1 cellular context compared by ENCODE assay signal in the genomic region with DNA sequence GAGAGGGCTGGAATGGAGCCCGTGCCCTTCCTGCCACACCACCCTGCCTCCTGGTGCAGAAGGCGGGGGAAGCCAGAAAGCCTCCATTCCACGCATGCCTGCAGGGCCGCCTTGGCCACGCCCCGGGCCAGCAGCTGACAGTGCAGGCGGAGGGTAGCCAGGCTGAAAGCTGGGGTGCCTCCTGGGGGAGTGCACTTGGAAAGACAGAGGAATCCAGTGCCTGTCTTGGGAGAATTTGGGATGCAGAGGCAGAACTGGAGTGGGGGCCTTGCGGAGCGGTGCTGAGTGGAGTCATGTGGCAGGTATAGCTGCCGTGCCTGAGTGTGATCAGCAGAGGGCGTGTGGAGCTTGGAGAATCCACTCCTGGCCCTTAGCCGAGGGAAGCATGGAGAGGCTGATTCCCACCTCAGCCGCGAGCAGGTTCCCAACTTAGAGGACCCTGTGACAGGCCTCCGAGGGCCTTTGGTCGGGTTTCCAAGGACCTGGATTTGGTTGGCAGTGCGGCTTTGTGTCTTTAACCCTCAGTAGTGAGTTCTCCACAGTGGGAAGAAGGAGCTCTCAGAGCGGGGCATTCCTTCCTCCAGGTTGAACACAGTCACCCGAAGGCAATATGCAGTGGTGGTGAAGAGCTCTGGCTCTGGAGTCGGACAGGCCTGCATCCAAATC.
TF ChIP-seq lines count a peak whose summit lies in the region.

No MANE protein-coding gene starts in this region.

TF ChIP-seq in HepG2, 621 proteins besides CTCF, POLR2A, EP300 and RAD21 (continued from another document and continues in another):
- TF ChIP-seq, protein P1, sequence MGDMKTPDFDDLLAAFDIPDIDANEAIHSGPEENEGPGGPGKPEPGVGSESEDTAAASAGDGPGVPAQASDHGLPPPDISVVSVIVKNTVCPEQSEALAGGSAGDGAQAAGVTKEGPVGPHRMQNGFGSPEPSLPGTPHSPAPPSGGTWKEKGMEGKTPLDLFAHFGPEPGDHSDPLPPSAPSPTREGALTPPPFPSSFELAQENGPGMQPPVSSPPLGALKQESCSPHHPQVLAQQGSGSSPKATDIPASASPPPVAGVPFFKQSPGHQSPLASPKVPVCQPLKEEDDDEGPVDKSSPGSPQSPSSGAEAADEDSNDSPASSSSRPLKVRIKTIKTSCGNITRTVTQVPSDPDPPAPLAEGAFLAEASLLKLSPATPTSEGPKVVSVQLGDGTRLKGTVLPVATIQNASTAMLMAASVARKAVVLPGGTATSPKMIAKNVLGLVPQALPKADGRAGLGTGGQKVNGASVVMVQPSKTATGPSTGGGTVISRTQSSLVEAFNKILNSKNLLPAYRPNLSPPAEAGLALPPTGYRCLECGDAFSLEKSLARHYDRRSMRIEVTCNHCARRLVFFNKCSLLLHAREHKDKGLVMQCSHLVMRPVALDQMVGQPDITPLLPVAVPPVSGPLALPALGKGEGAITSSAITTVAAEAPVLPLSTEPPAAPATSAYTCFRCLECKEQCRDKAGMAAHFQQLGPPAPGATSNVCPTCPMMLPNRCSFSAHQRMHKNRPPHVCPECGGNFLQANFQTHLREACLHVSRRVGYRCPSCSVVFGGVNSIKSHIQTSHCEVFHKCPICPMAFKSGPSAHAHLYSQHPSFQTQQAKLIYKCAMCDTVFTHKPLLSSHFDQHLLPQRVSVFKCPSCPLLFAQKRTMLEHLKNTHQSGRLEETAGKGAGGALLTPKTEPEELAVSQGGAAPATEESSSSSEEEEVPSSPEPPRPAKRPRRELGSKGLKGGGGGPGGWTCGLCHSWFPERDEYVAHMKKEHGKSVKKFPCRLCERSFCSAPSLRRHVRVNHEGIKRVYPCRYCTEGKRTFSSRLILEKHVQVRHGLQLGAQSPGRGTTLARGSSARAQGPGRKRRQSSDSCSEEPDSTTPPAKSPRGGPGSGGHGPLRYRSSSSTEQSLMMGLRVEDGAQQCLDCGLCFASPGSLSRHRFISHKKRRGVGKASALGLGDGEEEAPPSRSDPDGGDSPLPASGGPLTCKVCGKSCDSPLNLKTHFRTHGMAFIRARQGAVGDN (CRISPR knock-in tag; IDR thresholded peaks at IDR 0.05): peak; percentile 70
- TF ChIP-seq MED13 (CRISPR knock-in tag; IDR thresholded peaks at IDR 0.05): no peak
- TF ChIP-seq ELF3 (CRISPR knock-in tag; IDR thresholded peaks at IDR 0.05): peak; percentile 31; the same call in 1 of the 2 replicates
- TF ChIP-seq FLYWCH1 (CRISPR knock-in tag; IDR thresholded peaks at IDR 0.05): no peak
- no peak for TF ChIP-seq ZNF558 (CRISPR knock-in tag; IDR thresholded peaks at IDR 0.05; ENCODE audit: borderline replicate concordance)
- no peak for TF ChIP-seq ZFP62 (CRISPR knock-in tag; IDR thresholded peaks at IDR 0.05)
- no peak for TF ChIP-seq YEATS2 (CRISPR knock-in tag; IDR thresholded peaks at IDR 0.05; ENCODE audit: borderline replicate concordance)
- TF ChIP-seq, protein P2, sequence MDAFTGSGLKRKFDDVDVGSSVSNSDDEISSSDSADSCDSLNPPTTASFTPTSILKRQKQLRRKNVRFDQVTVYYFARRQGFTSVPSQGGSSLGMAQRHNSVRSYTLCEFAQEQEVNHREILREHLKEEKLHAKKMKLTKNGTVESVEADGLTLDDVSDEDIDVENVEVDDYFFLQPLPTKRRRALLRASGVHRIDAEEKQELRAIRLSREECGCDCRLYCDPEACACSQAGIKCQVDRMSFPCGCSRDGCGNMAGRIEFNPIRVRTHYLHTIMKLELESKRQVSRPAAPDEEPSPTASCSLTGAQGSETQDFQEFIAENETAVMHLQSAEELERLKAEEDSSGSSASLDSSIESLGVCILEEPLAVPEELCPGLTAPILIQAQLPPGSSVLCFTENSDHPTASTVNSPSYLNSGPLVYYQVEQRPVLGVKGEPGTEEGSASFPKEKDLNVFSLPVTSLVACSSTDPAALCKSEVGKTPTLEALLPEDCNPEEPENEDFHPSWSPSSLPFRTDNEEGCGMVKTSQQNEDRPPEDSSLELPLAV (CRISPR knock-in tag; conservative IDR thresholded peaks at IDR 0.05; ENCODE audit: low read depth): no peak
- TF ChIP-seq, protein P3, sequence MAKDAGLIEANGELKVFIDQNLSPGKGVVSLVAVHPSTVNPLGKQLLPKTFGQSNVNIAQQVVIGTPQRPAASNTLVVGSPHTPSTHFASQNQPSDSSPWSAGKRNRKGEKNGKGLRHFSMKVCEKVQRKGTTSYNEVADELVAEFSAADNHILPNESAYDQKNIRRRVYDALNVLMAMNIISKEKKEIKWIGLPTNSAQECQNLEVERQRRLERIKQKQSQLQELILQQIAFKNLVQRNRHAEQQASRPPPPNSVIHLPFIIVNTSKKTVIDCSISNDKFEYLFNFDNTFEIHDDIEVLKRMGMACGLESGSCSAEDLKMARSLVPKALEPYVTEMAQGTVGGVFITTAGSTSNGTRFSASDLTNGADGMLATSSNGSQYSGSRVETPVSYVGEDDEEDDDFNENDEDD (CRISPR knock-in tag; IDR thresholded peaks at IDR 0.05; ENCODE audit: borderline replicate concordance): no peak
- TF ChIP-seq TBX3 (IDR thresholded peaks at IDR 0.05; ENCODE audit: borderline replicate concordance): no peak
- no peak for TF ChIP-seq ZNF761 (CRISPR knock-in tag; conservative IDR thresholded peaks at IDR 0.05)
- no peak for TF ChIP-seq ARNT (IDR thresholded peaks at IDR 0.05)
- TF ChIP-seq CBX1 (IDR thresholded peaks at IDR 0.05; ENCODE audit: low read depth): no peak
- TF ChIP-seq ZNF777 (CRISPR knock-in tag; IDR thresholded peaks at IDR 0.05): peak; percentile 47; the same call in 1 of the 2 replicates
- no peak for TF ChIP-seq FOXJ3 (CRISPR knock-in tag; IDR thresholded peaks at IDR 0.05; ENCODE audit: borderline replicate concordance)
- TF ChIP-seq, protein P4, sequence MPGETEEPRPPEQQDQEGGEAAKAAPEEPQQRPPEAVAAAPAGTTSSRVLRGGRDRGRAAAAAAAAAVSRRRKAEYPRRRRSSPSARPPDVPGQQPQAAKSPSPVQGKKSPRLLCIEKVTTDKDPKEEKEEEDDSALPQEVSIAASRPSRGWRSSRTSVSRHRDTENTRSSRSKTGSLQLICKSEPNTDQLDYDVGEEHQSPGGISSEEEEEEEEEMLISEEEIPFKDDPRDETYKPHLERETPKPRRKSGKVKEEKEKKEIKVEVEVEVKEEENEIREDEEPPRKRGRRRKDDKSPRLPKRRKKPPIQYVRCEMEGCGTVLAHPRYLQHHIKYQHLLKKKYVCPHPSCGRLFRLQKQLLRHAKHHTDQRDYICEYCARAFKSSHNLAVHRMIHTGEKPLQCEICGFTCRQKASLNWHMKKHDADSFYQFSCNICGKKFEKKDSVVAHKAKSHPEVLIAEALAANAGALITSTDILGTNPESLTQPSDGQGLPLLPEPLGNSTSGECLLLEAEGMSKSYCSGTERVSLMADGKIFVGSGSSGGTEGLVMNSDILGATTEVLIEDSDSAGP (CRISPR knock-in tag; IDR thresholded peaks at IDR 0.05; ENCODE audit: borderline replicate concordance): peak; percentile 67; the same call in 1 of the 2 replicates
- no peak for TF ChIP-seq IRX3 (CRISPR knock-in tag; IDR thresholded peaks at IDR 0.05; ENCODE audit: borderline replicate concordance, low read depth)
- no peak for TF ChIP-seq MEF2D (CRISPR knock-in tag; IDR thresholded peaks at IDR 0.05)
- no peak for TF ChIP-seq KDM4B (CRISPR knock-in tag; IDR thresholded peaks at IDR 0.05)
- no peak for TF ChIP-seq TGIF2 (CRISPR knock-in tag; IDR thresholded peaks at IDR 0.05)
- TF ChIP-seq SMAD1 (CRISPR knock-in tag; IDR thresholded peaks at IDR 0.05; ENCODE audit: borderline replicate concordance, low read depth): peak; percentile 37; the same call in 1 of the 2 replicates
- TF ChIP-seq, protein P5, sequence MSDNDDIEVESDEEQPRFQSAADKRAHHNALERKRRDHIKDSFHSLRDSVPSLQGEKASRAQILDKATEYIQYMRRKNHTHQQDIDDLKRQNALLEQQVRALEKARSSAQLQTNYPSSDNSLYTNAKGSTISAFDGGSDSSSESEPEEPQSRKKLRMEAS (IDR thresholded peaks at IDR 0.05): peak; percentile 44; the same call in 1 of the 2 replicates
- no peak for TF ChIP-seq REL (CRISPR knock-in tag; conservative IDR thresholded peaks at IDR 0.05)
- TF ChIP-seq TP53 (CRISPR knock-in tag; conservative IDR thresholded peaks at IDR 0.05): no peak
- TF ChIP-seq IKZF1 (IDR thresholded peaks at IDR 0.05): no peak
- TF ChIP-seq, protein P6, sequence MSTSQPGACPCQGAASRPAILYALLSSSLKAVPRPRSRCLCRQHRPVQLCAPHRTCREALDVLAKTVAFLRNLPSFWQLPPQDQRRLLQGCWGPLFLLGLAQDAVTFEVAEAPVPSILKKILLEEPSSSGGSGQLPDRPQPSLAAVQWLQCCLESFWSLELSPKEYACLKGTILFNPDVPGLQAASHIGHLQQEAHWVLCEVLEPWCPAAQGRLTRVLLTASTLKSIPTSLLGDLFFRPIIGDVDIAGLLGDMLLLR (CRISPR knock-in tag; IDR thresholded peaks at IDR 0.05): 0 out of 2 replicates have a peak, but pooled peaks have one; percentile 34
- TF ChIP-seq, protein P7, sequence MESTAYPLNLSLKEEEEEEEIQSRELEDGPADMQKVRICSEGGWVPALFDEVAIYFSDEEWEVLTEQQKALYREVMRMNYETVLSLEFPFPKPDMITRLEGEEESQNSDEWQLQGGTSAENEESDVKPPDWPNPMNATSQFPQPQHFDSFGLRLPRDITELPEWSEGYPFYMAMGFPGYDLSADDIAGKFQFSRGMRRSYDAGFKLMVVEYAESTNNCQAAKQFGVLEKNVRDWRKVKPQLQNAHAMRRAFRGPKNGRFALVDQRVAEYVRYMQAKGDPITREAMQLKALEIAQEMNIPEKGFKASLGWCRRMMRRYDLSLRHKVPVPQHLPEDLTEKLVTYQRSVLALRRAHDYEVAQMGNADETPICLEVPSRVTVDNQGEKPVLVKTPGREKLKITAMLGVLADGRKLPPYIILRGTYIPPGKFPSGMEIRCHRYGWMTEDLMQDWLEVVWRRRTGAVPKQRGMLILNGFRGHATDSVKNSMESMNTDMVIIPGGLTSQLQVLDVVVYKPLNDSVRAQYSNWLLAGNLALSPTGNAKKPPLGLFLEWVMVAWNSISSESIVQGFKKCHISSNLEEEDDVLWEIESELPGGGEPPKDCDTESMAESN (CRISPR knock-in tag; conservative IDR thresholded peaks at IDR 0.05): no peak
- TF ChIP-seq HIVEP1 (CRISPR knock-in tag; IDR thresholded peaks at IDR 0.05): peak; percentile 66
- TF ChIP-seq, protein P8, sequence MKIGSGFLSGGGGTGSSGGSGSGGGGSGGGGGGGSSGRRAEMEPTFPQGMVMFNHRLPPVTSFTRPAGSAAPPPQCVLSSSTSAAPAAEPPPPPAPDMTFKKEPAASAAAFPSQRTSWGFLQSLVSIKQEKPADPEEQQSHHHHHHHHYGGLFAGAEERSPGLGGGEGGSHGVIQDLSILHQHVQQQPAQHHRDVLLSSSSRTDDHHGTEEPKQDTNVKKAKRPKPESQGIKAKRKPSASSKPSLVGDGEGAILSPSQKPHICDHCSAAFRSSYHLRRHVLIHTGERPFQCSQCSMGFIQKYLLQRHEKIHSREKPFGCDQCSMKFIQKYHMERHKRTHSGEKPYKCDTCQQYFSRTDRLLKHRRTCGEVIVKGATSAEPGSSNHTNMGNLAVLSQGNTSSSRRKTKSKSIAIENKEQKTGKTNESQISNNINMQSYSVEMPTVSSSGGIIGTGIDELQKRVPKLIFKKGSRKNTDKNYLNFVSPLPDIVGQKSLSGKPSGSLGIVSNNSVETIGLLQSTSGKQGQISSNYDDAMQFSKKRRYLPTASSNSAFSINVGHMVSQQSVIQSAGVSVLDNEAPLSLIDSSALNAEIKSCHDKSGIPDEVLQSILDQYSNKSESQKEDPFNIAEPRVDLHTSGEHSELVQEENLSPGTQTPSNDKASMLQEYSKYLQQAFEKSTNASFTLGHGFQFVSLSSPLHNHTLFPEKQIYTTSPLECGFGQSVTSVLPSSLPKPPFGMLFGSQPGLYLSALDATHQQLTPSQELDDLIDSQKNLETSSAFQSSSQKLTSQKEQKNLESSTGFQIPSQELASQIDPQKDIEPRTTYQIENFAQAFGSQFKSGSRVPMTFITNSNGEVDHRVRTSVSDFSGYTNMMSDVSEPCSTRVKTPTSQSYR (CRISPR knock-in tag; IDR thresholded peaks at IDR 0.05; ENCODE audit: borderline replicate concordance): no peak
- TF ChIP-seq, protein P9, sequence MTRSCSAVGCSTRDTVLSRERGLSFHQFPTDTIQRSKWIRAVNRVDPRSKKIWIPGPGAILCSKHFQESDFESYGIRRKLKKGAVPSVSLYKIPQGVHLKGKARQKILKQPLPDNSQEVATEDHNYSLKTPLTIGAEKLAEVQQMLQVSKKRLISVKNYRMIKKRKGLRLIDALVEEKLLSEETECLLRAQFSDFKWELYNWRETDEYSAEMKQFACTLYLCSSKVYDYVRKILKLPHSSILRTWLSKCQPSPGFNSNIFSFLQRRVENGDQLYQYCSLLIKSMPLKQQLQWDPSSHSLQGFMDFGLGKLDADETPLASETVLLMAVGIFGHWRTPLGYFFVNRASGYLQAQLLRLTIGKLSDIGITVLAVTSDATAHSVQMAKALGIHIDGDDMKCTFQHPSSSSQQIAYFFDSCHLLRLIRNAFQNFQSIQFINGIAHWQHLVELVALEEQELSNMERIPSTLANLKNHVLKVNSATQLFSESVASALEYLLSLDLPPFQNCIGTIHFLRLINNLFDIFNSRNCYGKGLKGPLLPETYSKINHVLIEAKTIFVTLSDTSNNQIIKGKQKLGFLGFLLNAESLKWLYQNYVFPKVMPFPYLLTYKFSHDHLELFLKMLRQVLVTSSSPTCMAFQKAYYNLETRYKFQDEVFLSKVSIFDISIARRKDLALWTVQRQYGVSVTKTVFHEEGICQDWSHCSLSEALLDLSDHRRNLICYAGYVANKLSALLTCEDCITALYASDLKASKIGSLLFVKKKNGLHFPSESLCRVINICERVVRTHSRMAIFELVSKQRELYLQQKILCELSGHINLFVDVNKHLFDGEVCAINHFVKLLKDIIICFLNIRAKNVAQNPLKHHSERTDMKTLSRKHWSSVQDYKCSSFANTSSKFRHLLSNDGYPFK (CRISPR knock-in tag; IDR thresholded peaks at IDR 0.05; ENCODE audit: borderline replicate concordance): peak; percentile 44; the same call in 1 of the 2 replicates
- TF ChIP-seq ATM (IDR thresholded peaks at IDR 0.05; ENCODE audit: borderline replicate concordance): no peak
- no peak for TF ChIP-seq ZNF101 (CRISPR knock-in tag; IDR thresholded peaks at IDR 0.05; ENCODE audit: borderline replicate concordance, low read depth)
- TF ChIP-seq KAT2B (IDR thresholded peaks at IDR 0.05; ENCODE audit: borderline replicate concordance, low read depth, low read length): no peak
- TF ChIP-seq, protein P10, sequence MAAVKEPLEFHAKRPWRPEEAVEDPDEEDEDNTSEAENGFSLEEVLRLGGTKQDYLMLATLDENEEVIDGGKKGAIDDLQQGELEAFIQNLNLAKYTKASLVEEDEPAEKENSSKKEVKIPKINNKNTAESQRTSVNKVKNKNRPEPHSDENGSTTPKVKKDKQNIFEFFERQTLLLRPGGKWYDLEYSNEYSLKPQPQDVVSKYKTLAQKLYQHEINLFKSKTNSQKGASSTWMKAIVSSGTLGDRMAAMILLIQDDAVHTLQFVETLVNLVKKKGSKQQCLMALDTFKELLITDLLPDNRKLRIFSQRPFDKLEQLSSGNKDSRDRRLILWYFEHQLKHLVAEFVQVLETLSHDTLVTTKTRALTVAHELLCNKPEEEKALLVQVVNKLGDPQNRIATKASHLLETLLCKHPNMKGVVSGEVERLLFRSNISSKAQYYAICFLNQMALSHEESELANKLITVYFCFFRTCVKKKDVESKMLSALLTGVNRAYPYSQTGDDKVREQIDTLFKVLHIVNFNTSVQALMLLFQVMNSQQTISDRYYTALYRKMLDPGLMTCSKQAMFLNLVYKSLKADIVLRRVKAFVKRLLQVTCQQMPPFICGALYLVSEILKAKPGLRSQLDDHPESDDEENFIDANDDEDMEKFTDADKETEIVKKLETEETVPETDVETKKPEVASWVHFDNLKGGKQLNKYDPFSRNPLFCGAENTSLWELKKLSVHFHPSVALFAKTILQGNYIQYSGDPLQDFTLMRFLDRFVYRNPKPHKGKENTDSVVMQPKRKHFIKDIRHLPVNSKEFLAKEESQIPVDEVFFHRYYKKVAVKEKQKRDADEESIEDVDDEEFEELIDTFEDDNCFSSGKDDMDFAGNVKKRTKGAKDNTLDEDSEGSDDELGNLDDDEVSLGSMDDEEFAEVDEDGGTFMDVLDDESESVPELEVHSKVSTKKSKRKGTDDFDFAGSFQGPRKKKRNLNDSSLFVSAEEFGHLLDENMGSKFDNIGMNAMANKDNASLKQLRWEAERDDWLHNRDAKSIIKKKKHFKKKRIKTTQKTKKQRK (IDR thresholded peaks at IDR 0.05; ENCODE audit: low read length): no peak
- no peak for TF ChIP-seq ZNF329 (CRISPR knock-in tag; IDR thresholded peaks at IDR 0.05; ENCODE audit: low read depth)
